ENCODE assay signal across 1 cellular context in genomic region chr6:2784061-2784460, GRCh38.
TF ChIP-seq lines count a peak whose summit lies in the region.

No MANE protein-coding gene starts in this region.

TF ChIP-seq in endothelial cell of umbilical vein, 7 proteins besides CTCF, POLR2A, EP300 and RAD21:
- TF ChIP-seq FOS (IDR thresholded peaks at IDR 0.05; ENCODE audit: borderline replicate concordance, insufficient read depth, low read length), result no peak
- no peak for TF ChIP-seq MYC (IDR thresholded peaks at IDR 0.05; ENCODE audit: low read depth, low read length)
- TF ChIP-seq JUN (IDR thresholded peaks at IDR 0.05; ENCODE audit: borderline replicate concordance, insufficient read depth, insufficient read length, low read depth), result no peak
- no peak for TF ChIP-seq MAX (IDR thresholded peaks at IDR 0.05; ENCODE audit: insufficient read depth, insufficient read length)
- no peak for TF ChIP-seq POLR2AphosphoS5 (IDR thresholded peaks at IDR 0.05; ENCODE audit: insufficient read depth, low read depth, low read length)
